Comparison of ENCODE assay signal across 1 cellular context in genomic region chr4:38163216-38164006, GRCh38.
TF ChIP-seq lines count a peak whose summit lies in the region.

No MANE protein-coding gene starts in this region.

TF ChIP-seq in GM12878, 131 proteins besides CTCF, POLR2A, EP300 and RAD21 (continued from another document):
- TF ChIP-seq ZNF592 (IDR thresholded peaks at IDR 0.05): no peak
- no peak for TF ChIP-seq MTA3 (IDR thresholded peaks at IDR 0.05; ENCODE audit: borderline replicate concordance, low read length)
- TF ChIP-seq, protein P1, sequence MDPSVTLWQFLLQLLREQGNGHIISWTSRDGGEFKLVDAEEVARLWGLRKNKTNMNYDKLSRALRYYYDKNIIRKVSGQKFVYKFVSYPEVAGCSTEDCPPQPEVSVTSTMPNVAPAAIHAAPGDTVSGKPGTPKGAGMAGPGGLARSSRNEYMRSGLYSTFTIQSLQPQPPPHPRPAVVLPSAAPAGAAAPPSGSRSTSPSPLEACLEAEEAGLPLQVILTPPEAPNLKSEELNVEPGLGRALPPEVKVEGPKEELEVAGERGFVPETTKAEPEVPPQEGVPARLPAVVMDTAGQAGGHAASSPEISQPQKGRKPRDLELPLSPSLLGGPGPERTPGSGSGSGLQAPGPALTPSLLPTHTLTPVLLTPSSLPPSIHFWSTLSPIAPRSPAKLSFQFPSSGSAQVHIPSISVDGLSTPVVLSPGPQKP (IDR thresholded peaks at IDR 0.05; ENCODE audit: low read depth, low read length): no peak
- TF ChIP-seq NFXL1 (IDR thresholded peaks at IDR 0.05; ENCODE audit: borderline replicate concordance): no peak
- no peak for TF ChIP-seq PKNOX1 (IDR thresholded peaks at IDR 0.05)
- no peak for TF ChIP-seq NR2C1 (IDR thresholded peaks at IDR 0.05)
